ENCODE assay signal across 20 cellular contexts in genomic region chr4:82652062-82652461, GRCh38.
DNase-seq lines count a peak whose midpoint lies in the region; ATAC-seq and TF ChIP-seq lines count a peak whose summit lies in the region.
"Had no signal": no experiment of that assay in that cellular context is flagged by ENCODE, and none has a peak within 500 bp of the region (broad histone marks: within the 10 kb centered on the region; RNA-seq: fewer than 3 reads in every experiment).

No MANE protein-coding gene starts in this region.

- TF ChIP-seq CTCF in lower lobe of right lung (IDR thresholded peaks at IDR 0.05) (no peak), ascending aorta (IDR thresholded peaks at IDR 0.05) (no peak)

- H3K27ac ChIP-seq in lower lobe of right lung = no peak overlapping the region
- no peak overlapping the region for H3K27ac ChIP-seq in ascending aorta
- H3K27ac ChIP-seq: vagina had no signal

- H3K4me1 ChIP-seq in lower lobe of right lung (no peaks in the 10 kb centered on the region), ascending aorta (no peaks in the 10 kb centered on the region)
- H3K4me1 ChIP-seq: vagina had no signal

- no peaks in the 10 kb centered on the region for H3K9me3 ChIP-seq in lower lobe of right lung
- H3K9me3 ChIP-seq in ascending aorta = no peaks in the 10 kb centered on the region
- H3K9me3 ChIP-seq: vagina had no signal

- intact Hi-C loops in lower lobe of right lung (cut with DNase I) = no loop called here
- intact Hi-C loops in ascending aorta (cut with DNase I) = no loop called here

- H3K36me3 ChIP-seq in lower lobe of right lung (no peaks in the 10 kb centered on the region), ascending aorta (peaks cover 0 to 4% of the 10 kb centered on the region in 2 donors)
- H3K36me3 ChIP-seq: vagina had no signal

- ATAC-seq in lower lobe of right lung (peak; percentile 37 to 67), GM19035 (IDR thresholded peaks at IDR 0.05; ENCODE audit: unreplicated experiment) (no peak)
- ATAC-seq: activated T-cell treated with anti-CD3 and anti-CD28 coated beads, Interleukin-2, amount 50 U/mL, for 72 hours; GM23338; left cardiac atrium; right cardiac atrium; stimulated activated naive CD8-positive, alpha-beta T cell treated with anti-CD3 and anti-CD28 coated beads, Interleukin-15, Interleukin-2, amounts not matched to agents 100 U/mL and 50 U/mL, for 24 hours had no signal

- DNase-seq in CD1c-positive myeloid dendritic cell (ENCODE audit: extremely low spot score) (peak; percentile 76), MV-4-11 (lab: John Stamatoyannopoulos, UW) (peak; percentile 72), amniotic stem cell (lab: John Stamatoyannopoulos, UW) (peak; percentile 14), lower lobe of right lung (no peak), NCI-H2196 (lab: John Stamatoyannopoulos, UW; ENCODE audit: unreplicated experiment) (no peak), ascending aorta (ENCODE audit: low spot score in 2 of 2) (no peak)
- no peak for DNase-seq in stimulated activated CD4-positive, alpha-beta T cell treated with anti-CD3 and anti-CD28 coated beads, Interleukin-4, amount 100 ng/mL, for 1 hour
- DNase-seq: activated CD4-positive, alpha-beta T cell treated with anti-CD3 and anti-CD28 coated beads, Interleukin-2, amount 10 ng/mL, durations not matched to agents 7 days and 5 days; activated T-cell treated with anti-CD3 and anti-CD28 coated beads, Interleukin-2, amount 50 U/mL, for 72 hours; C1 segment of cervical spinal cord; left cardiac atrium; MM.1S; naive B cell; NCI-H226; right cardiac atrium; stimulated activated CD4-positive, alpha-beta T cell treated with anti-CD3 and anti-CD28 coated beads, Interleukin-4, amount 100 ng/mL, for 4 hours; stimulated activated naive CD8-positive, alpha-beta T cell treated with anti-CD3 and anti-CD28 coated beads, Interleukin-15, Interleukin-2, amounts not matched to agents 100 U/mL and 50 U/mL, for 24 hours had no signal

- H3K4me3 ChIP-seq in lower lobe of right lung (no peak overlapping the region), ascending aorta (no peak overlapping the region)
- H3K4me3 ChIP-seq: GM23338, vagina had no signal

- H3K27me3 ChIP-seq in lower lobe of right lung (ENCODE audit: low read depth) (no peaks in the 10 kb centered on the region), ascending aorta (no peaks in the 10 kb centered on the region)
- H3K27me3 ChIP-seq: vagina had no signal

Comparison
In these comparisons a context has a peak if more than half of its experiments do, and no peak if none do; other contexts are left out.
1. DNase-seq: peak in CD1c-positive myeloid dendritic cell (single experiment), MV-4-11 (single experiment) and amniotic stem cell (single experiment); none in lower lobe of right lung (single experiment), NCI-H2196 (single experiment), stimulated activated CD4-positive, alpha-beta T cell treated with anti-CD3 and anti-CD28 coated beads, Interleukin-4, amount 100 ng/mL, for 1 hour (single experiment) and ascending aorta (0 of 2).